In genomic region chr6:150787429-150787828, GRCh38 we compare ENCODE assay signal across 15 cellular contexts.
A peak's percentile ranks its signal among the peaks of the same experiment; 100 is the strongest.
DNase-seq lines count a peak whose midpoint lies in the region; ATAC-seq and TF ChIP-seq lines count a peak whose summit lies in the region.
"Had no signal": no experiment of that assay in that cellular context is flagged by ENCODE, and none has a peak within 500 bp of the region (broad histone marks: within the 10 kb centered on the region; RNA-seq: fewer than 3 reads in every experiment).

No MANE protein-coding gene starts in this region.

- peaks cover 0 to 6% of the 10 kb centered on the region in 2 donors for H3K4me1 ChIP-seq in right atrium auricular region
- H3K4me1 ChIP-seq in OCI-LY1 (ENCODE audit: insufficient read depth, low read length, severe bottlenecking): peaks cover 45% of the 10 kb centered on the region

- H3K4me2 ChIP-seq in OCI-LY1 (ENCODE audit: low read length): peak overlapping the region; percentile 46

- H3K27me3 ChIP-seq in right atrium auricular region (no peaks in the 10 kb centered on the region), OCI-LY1 (ENCODE audit: insufficient read depth, low read length) (no peaks in the 10 kb centered on the region), MG63 (no peaks in the 10 kb centered on the region)

- ATAC-seq in Right ventricle myocardium superior (ENCODE audit: poor library complexity) (peak; percentile 23), naive B cell (ENCODE audit: low read depth in 2 of 2) (no peak)
- no peak for ATAC-seq in stimulated activated memory B cell treated with anti-CD40 and anti-IgM and Interleukin-4, amounts not matched to agents 10 μg/mL and 1 μg/mL and 100 μg/mL, for 72 hours
- ATAC-seq: HCT116 had no signal

- peaks cover 24 to 33% of the 10 kb centered on the region in 2 donors for H3K36me3 Mint-ChIP-seq in naive B cell
- peaks cover 40% of the 10 kb centered on the region for H3K36me3 Mint-ChIP-seq in stimulated activated memory B cell treated with anti-CD40 and anti-IgM and Interleukin-4, amounts not matched to agents 10 μg/mL and 1 μg/mL and 100 μg/mL, for 72 hours

- H3K4me3 ChIP-seq in right atrium auricular region: no peak overlapping the region
- no peak overlapping the region for H3K4me3 ChIP-seq in OCI-LY1 (ENCODE audit: low read depth, low read length, poor library complexity, severe bottlenecking)
- H3K4me3 ChIP-seq in MG63: no peak overlapping the region
- H3K4me3 ChIP-seq: GM23248 had no signal

- no peaks in the 10 kb centered on the region for H4K20me1 ChIP-seq in OCI-LY1 (ENCODE audit: insufficient read depth, low read length)

- no peaks in the 10 kb centered on the region for H3F3A ChIP-seq in OCI-LY1 (ENCODE audit: insufficient read depth, low read length)

- H3K27ac ChIP-seq in right atrium auricular region: no peak overlapping the region
- peak overlapping the region; percentile 89 for H3K27ac ChIP-seq in OCI-LY1 (ENCODE audit: low read depth, low read length, poor library complexity, severe bottlenecking)
- H3K27ac ChIP-seq: 22Rv1, GM23248 had no signal

- intact Hi-C loops in Right ventricle myocardium superior (cut with DNase I): no loop called here

- H3K27me3 Mint-ChIP-seq in naive B cell: no peaks in the 10 kb centered on the region
- H3K27me3 Mint-ChIP-seq in stimulated activated memory B cell treated with anti-CD40 and anti-IgM and Interleukin-4, amounts not matched to agents 10 μg/mL and 1 μg/mL and 100 μg/mL, for 72 hours: no peaks in the 10 kb centered on the region
- H3K27me3 Mint-ChIP-seq: CD4-positive, alpha-beta T cell had no signal

- no peak overlapping the region for H2AFZ ChIP-seq in OCI-LY1 (ENCODE audit: low read length)
- H2AFZ ChIP-seq: GM23248 had no signal

- DNase-seq in Right ventricle myocardium superior: no peak
- DNase-seq in right atrium auricular region (ENCODE audit: low spot score): no peak
- no peak for DNase-seq in naive B cell
- DNase-seq in MG63: no peak
- DNase-seq in mucosa of gallbladder (ENCODE audit: low spot score): no peak
- no peak for DNase-seq in NCI-H1048 (lab: John Stamatoyannopoulos, UW)
- DNase-seq: C1 segment of cervical spinal cord; Calu3; CD4-positive, alpha-beta T cell; DMS 273 treated with DMSO at 0.1 percent for 48 hours; GM23248 had no signal

- peaks cover 0 to 6% of the 10 kb centered on the region in 2 donors for H3K9me3 ChIP-seq in right atrium auricular region
- H3K9me3 ChIP-seq in OCI-LY1 (ENCODE audit: low read length): no peaks in the 10 kb centered on the region
- peaks cover 2% of the 10 kb centered on the region; the same call in 1 of the 2 replicates for H3K9me3 ChIP-seq in MG63

- no peaks in the 10 kb centered on the region; the same call in 1 of the 2 replicates for H3K79me2 ChIP-seq in OCI-LY1 (ENCODE audit: insufficient read depth, low read length)

- H3K4me1 Mint-ChIP-seq in naive B cell: peaks cover 12 to 25% (median 13%) of the 10 kb centered on the region in 3 donors
- H3K4me1 Mint-ChIP-seq in stimulated activated memory B cell treated with anti-CD40 and anti-IgM and Interleukin-4, amounts not matched to agents 10 μg/mL and 1 μg/mL and 100 μg/mL, for 72 hours: peaks cover 8% of the 10 kb centered on the region

- H3K27ac Mint-ChIP-seq in naive B cell: peak overlapping the region in 4 of 6 donors; percentile 58 to 97 (median 64)
- peak overlapping the region; percentile 54 for H3K27ac Mint-ChIP-seq in stimulated activated memory B cell treated with anti-CD40 and anti-IgM and Interleukin-4, amounts not matched to agents 10 μg/mL and 1 μg/mL and 100 μg/mL, for 72 hours
- H3K27ac Mint-ChIP-seq: CD4-positive, alpha-beta T cell had no signal

- peak overlapping the region; percentile 18 for H3K9ac ChIP-seq in OCI-LY1 (ENCODE audit: low read length)
- H3K9ac ChIP-seq: GM23248 had no signal

- no peak for TF ChIP-seq CTCF in right atrium auricular region (IDR thresholded peaks at IDR 0.05)
- TF ChIP-seq CTCF in OCI-LY1 (IDR thresholded peaks at IDR 0.05; ENCODE audit: low read length): no peak

- H3K36me3 ChIP-seq in right atrium auricular region (no peaks in the 10 kb centered on the region), OCI-LY1 (ENCODE audit: insufficient read depth, low read length) (peaks cover 87% of the 10 kb centered on the region), MG63 (no peaks in the 10 kb centered on the region)

- H3K9me2 ChIP-seq in OCI-LY1 (ENCODE audit: low read depth, low read length): no peaks in the 10 kb centered on the region

- H3K4me3 Mint-ChIP-seq in naive B cell: no peak overlapping the region
- no peak overlapping the region for H3K4me3 Mint-ChIP-seq in stimulated activated memory B cell treated with anti-CD40 and anti-IgM and Interleukin-4, amounts not matched to agents 10 μg/mL and 1 μg/mL and 100 μg/mL, for 72 hours
- H3K4me3 Mint-ChIP-seq: CD4-positive, alpha-beta T cell had no signal

- peaks cover 0 to 3% (median 0%) of the 10 kb centered on the region in 7 donors for H3K9me3 Mint-ChIP-seq in naive B cell
- no peaks in the 10 kb centered on the region for H3K9me3 Mint-ChIP-seq in stimulated activated memory B cell treated with anti-CD40 and anti-IgM and Interleukin-4, amounts not matched to agents 10 μg/mL and 1 μg/mL and 100 μg/mL, for 72 hours
